Comparison of ENCODE assay signal across 18 cellular contexts in the genomic region with DNA sequence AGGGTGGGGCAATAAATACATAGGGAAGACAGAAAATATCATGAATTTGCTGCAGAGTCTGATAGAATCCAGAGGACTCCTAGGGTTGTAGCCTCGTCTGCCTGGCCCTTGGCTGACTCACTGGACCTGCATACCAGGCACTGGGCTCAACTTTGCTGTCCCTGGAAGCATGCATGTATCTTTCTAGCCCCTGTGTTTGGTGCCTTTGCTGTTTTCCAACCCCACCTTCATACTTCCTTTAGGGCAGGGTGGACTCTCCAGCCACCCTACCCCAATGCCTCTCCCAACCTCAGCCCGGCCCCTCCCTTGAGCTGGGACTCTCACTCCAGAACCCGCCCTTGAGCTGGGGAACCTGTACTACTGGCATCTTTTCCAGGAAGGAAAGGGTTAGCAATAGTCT. TPM values are rescaled to one million over a fixed set of nuclear protein-coding genes. Genes with fewer than 3 reads are reported as not detected.
DNase-seq lines count a peak whose midpoint lies in the region; ATAC-seq, FAIRE-seq and TF ChIP-seq lines count a peak whose summit lies in the region.
"Had no signal": no experiment of that assay in that cellular context is flagged by ENCODE, and none has a peak within 500 bp of the region (broad histone marks: within the 10 kb centered on the region; RNA-seq: fewer than 3 reads in every experiment).

No MANE protein-coding gene starts in this region.

- H3K14ac ChIP-seq in IMR-90 (replicated peaks; ENCODE audit: low read depth, low read length) (no peak overlapping the region), H1 (ENCODE audit: insufficient read length) (no peak overlapping the region)

- POLR2A ChIA-PET in IMR-90 (lab: Charles Lee; ENCODE audit: unreplicated experiment) (no interaction called here), H1 (lab: Charles Lee; ENCODE audit: partially characterized antibody) (interaction anchor here (1.2 to 7.3 kb wide), 6 partner anchors 9 to 128 kb away, joined by 4 to 37 read pairs (median 14); partner anchors contain the start of genes ARHGEF2, KHDC4, LAMTOR2 and UBQLN4)

- H3K79me1 ChIP-seq in IMR-90 (ENCODE audit: low read depth in 1 of 2, low read length in 2 of 2) (peaks cover 0 to 7% of the 10 kb centered on the region in 2 experiments; a peak in 2 of 4 replicates), H1 (ENCODE audit: low read depth, low read length) (no peaks in the 10 kb centered on the region)

- H3K18ac ChIP-seq in IMR-90 (ENCODE audit: low read depth, low read length), result no peak overlapping the region
- no peak overlapping the region for H3K18ac ChIP-seq in H1 (ENCODE audit: extremely low read depth, low read length)

- H2BK5ac ChIP-seq in IMR-90 (ENCODE audit: low read depth, low read length, poor library complexity, severe bottlenecking), result no peak overlapping the region
- H2BK5ac ChIP-seq in H1 (ENCODE audit: low read depth, low read length), result no peak overlapping the region

- peaks cover 6% of the 10 kb centered on the region for H3K23me2 ChIP-seq in H1 (ENCODE audit: low read depth, low read length)

- H4K20me1 ChIP-seq in IMR-90 (ENCODE audit: insufficient read depth, low read length) (no peaks in the 10 kb centered on the region), H1 (replicated peaks in 1 of 2; ENCODE audit: control insufficient read depth in 1 of 2, insufficient read depth in 2 of 2, low read length in 2 of 2) (peaks cover 3 to 9% of the 10 kb centered on the region in 2 experiments)

- H3K27me3 Mint-ChIP-seq in activated T-cell treated with anti-CD3 and anti-CD28 coated beads, Interleukin-2, amount 50 U/mL, for 4 hours (ENCODE audit: low read depth), result no peaks in the 10 kb centered on the region

- H2BK20ac ChIP-seq in IMR-90 (ENCODE audit: low read depth, low read length) (no peak overlapping the region), H1 (ENCODE audit: low read length) (0 out of 2 replicates have a peak overlapping the region, but pooled peaks have one; percentile 34)

- no peak overlapping the region for H2AK5ac ChIP-seq in IMR-90 (ENCODE audit: low read depth, low read length)
- no peak overlapping the region for H2AK5ac ChIP-seq in H1 (ENCODE audit: low read depth, low read length)

- dilution Hi-C loops in IMR-90 (cut with HindIII; ENCODE audit: low sequenced_read_pairs, unreplicated experiment), result no loop called here

- H3K79me2 ChIP-seq in H1 (ENCODE audit: control insufficient read depth in 1 of 2, insufficient read depth in 2 of 2, low read length in 2 of 2), result peaks cover 0 to 4% of the 10 kb centered on the region in 2 experiments; a peak in 1 of 4 replicates

- no TSS peak for BruUV-seq in IMR-90 (replicated peaks; lab: Mats Ljungman, UMichigan)

- H3K9me1 ChIP-seq in IMR-90 (ENCODE audit: insufficient read depth, low read length), result peaks cover 4% of the 10 kb centered on the region; the same call in 1 of the 2 replicates

- in situ Hi-C loops in IMR-90 (cut with MboI; ENCODE audit: low sequenced_read_pairs), result no loop called here

- H3K4me3 Mint-ChIP-seq in activated T-cell treated with anti-CD3 and anti-CD28 coated beads, Interleukin-2, amount 50 U/mL, for 4 hours, result no peak overlapping the region

- H3K36me3 Mint-ChIP-seq in activated T-cell treated with anti-CD3 and anti-CD28 coated beads, Interleukin-2, amount 50 U/mL, for 4 hours (ENCODE audit: insufficient read depth), result no peaks in the 10 kb centered on the region

- H3K9me3 ChIP-seq in IMR-90 (ENCODE audit: control insufficient read depth, insufficient read depth, low read length), result no peaks in the 10 kb centered on the region
- no peaks in the 10 kb centered on the region for H3K9me3 ChIP-seq in H1 (ENCODE audit: insufficient read depth in 2 of 2, low read depth in 1 of 2, low read length in 1 of 2)
- H3K9me3 ChIP-seq in mucosa of rectum (ENCODE audit: control insufficient read depth in 2 of 2, low read length in 2 of 2), result no peaks in the 10 kb centered on the region
- H3K9me3 ChIP-seq in testis, result no peaks in the 10 kb centered on the region
- H3K9me3 ChIP-seq: sigmoid colon had no signal

- TF ChIP-seq POLR2A in IMR-90 (IDR thresholded peaks at IDR 0.05; ENCODE audit: low read depth, low read length) (no peak), H1 (IDR thresholded peaks at IDR 0.05; ENCODE audit: control extremely low read depth in 1 of 2, low read depth in 2 of 2, low read length in 2 of 2) (no peak), testis (IDR thresholded peaks at IDR 0.05) (no peak)

- CTCF ChIA-PET in IMR-90 (lab: Yijun Ruan, JAX) (interaction anchor here (0.7 kb wide), 1 partner anchor 36 kb away, joined by 4 read pairs; no protein-coding TSS in a partner anchor), H1 (lab: Charles Lee; ENCODE audit: partially characterized antibody) (interaction anchor here (1.0 to 10.0 kb wide), 8 partner anchors 9 to 124 kb away, joined by 3 to 139 read pairs (median 10); partner anchors contain the start of genes LAMTOR2 and UBQLN4)

- H3K36me3 ChIP-seq in IMR-90 (ENCODE audit: control insufficient read depth, insufficient read depth, low read length) (peaks cover 5% of the 10 kb centered on the region), H1 (ENCODE audit: control insufficient read depth in 2 of 4, insufficient read depth in 4 of 4, low read length in 3 of 4) (peaks cover 0 to 7% (median 4%) of the 10 kb centered on the region in 4 experiments; a peak in 1 of 8 replicates), mucosa of rectum (ENCODE audit: control insufficient read depth in 2 of 2, insufficient read depth in 2 of 2, low read length in 2 of 2) (peaks cover 5 to 13% of the 10 kb centered on the region in 2 donors), testis (ENCODE audit: low read depth, missing control alignments) (no peaks in the 10 kb centered on the region)

- TF ChIP-seq EP300 in H1 (IDR thresholded peaks at IDR 0.05; ENCODE audit: borderline replicate concordance in 1 of 2, low read depth in 2 of 2, low read length in 2 of 2), result no peak

- H3K4me3 ChIP-seq in IMR-90 (ENCODE audit: insufficient read depth, low read depth, low read length) (no peak overlapping the region), H1 (ENCODE audit: extremely low read depth in 1 of 4, insufficient read depth in 2 of 4, low read depth in 3 of 4, low read length in 4 of 4) (peak overlapping the region in 3 of 4 experiments; percentile 11 to 62 (median 15); a peak in 4 of 8 replicates), mucosa of rectum (ENCODE audit: low read length in 2 of 2) (peak overlapping the region; percentile 84 to 85), testis (no peak overlapping the region)
- H3K4me3 ChIP-seq: sigmoid colon had no signal

- DNase-seq in AG08396 (ENCODE audit: low spot score) (peak; percentile 42), IMR-90 (peak; percentile 36), H1 (ENCODE audit: low read depth in 1 of 2, low spot score in 2 of 2) (no peak), testis (no peak), superior temporal gyrus (ENCODE audit: extremely low spot score) (no peak)
- DNase-seq in stimulated activated CD4-positive, alpha-beta T cell treated with anti-CD3 and anti-CD28 coated beads, Interleukin-4, amount 100 ng/mL, for 1 hour, result no peak
- no peak for DNase-seq in activated T-cell treated with anti-CD3 and anti-CD28 coated beads, Interleukin-2, amount 50 U/mL, for 4 hours
- DNase-seq: effector CD4-positive, alpha-beta T cell; foreskin melanocyte; HCEC 1CT; NCI-H2081; SHP77; sigmoid colon; stimulated activated naive CD8-positive, alpha-beta T cell treated with anti-CD3 and anti-CD28 coated beads, Interleukin-15, Interleukin-2, amounts not matched to agents 100 U/mL and 50 U/mL, for 24 hours had no signal

- H3K23ac ChIP-seq in IMR-90 (ENCODE audit: low read depth, low read length) (no peak overlapping the region), H1 (ENCODE audit: insufficient read length) (no peak overlapping the region)

- H2AFZ ChIP-seq in IMR-90 (replicated peaks; ENCODE audit: low read length, poor library complexity) (peak overlapping the region; percentile 41), H1 (ENCODE audit: low read length) (no peak overlapping the region)

- H3K4me1 ChIP-seq in IMR-90 (ENCODE audit: control insufficient read depth, insufficient read depth, low read length), result peaks cover 5% of the 10 kb centered on the region
- peaks cover 0 to 22% (median 11%) of the 10 kb centered on the region in 4 experiments; a peak in 6 of 7 replicates for H3K4me1 ChIP-seq in H1 (replicated peaks in 1 of 4; ENCODE audit: control insufficient read depth in 3 of 4, insufficient read depth in 4 of 4, low read length in 3 of 4)
- peaks cover 2 to 9% of the 10 kb centered on the region in 2 donors for H3K4me1 ChIP-seq in mucosa of rectum (ENCODE audit: control insufficient read depth in 2 of 2, insufficient read depth in 2 of 2, low read length in 2 of 2)
- no peaks in the 10 kb centered on the region for H3K4me1 ChIP-seq in testis
- H3K4me1 ChIP-seq: sigmoid colon had no signal

- WGBS in IMR-90 (ENCODE audit: extremely low coverage in 2 of 2, insufficient read length in 1 of 2), 2 experiments, result 38% methylated on average over 1 of the region's 3 CpGs; no CpG with 5 or more reads in 1 of the 2 experiments
- WGBS in H1 (ENCODE audit: extremely low coverage in 1 of 2, insufficient coverage in 1 of 2, insufficient read length in 1 of 2, insufficient replicate concordance in 2 of 2, low coverage in 1 of 2, low lambda C conversion rate in 2 of 2, missing lambda C conversion rate in 1 of 2), 2 experiments, result 68% methylated on average over 3 of the region's 3 CpGs; no CpG with 5 or more reads in 1 of the 2 experiments
- 87 to 97% methylated on average over 3 of the region's 3 CpGs for WGBS in testis, 2 donors

- H3K4ac ChIP-seq in IMR-90 (ENCODE audit: low read depth, low read length) (no peak overlapping the region), H1 (replicated peaks; ENCODE audit: insufficient read length, low read depth, low read length) (no peak overlapping the region)

- H4K5ac ChIP-seq in IMR-90 (ENCODE audit: low read depth, low read length), result no peak overlapping the region
- no peak overlapping the region for H4K5ac ChIP-seq in H1 (ENCODE audit: insufficient read length, low read depth, low read length)

- H3K4me2 ChIP-seq in IMR-90 (ENCODE audit: low read depth, low read length) (no peak overlapping the region), H1 (ENCODE audit: insufficient read depth in 1 of 2, low read depth in 2 of 2, low read length in 2 of 2) (peak overlapping the region; percentile 76 to 88)

- no peak overlapping the region for H2AK9ac ChIP-seq in IMR-90 (replicated peaks; ENCODE audit: low read depth, low read length, poor library complexity)

- no peak for TF ChIP-seq CTCF in IMR-90 (conservative IDR thresholded peaks at IDR 0.05; ENCODE audit: low read depth, low read length)
- no peak for TF ChIP-seq CTCF in H1 (IDR thresholded peaks at IDR 0.05; ENCODE audit: control extremely low read depth in 1 of 3, insufficient read depth in 1 of 3, low read depth in 1 of 3, low read length in 3 of 3)
- TF ChIP-seq CTCF in testis (IDR thresholded peaks at IDR 0.05), result no peak

- no peak overlapping the region for H2BK120ac ChIP-seq in IMR-90 (ENCODE audit: low read depth, low read length)
- H2BK120ac ChIP-seq in H1 (replicated peaks; ENCODE audit: low read depth, low read length), result no peak overlapping the region

- H2BK15ac ChIP-seq in IMR-90 (ENCODE audit: low read depth, low read length) (no peak overlapping the region), H1 (ENCODE audit: low read length) (no peak overlapping the region)

- TF ChIP-seq RAD21 in IMR-90 (IDR thresholded peaks at IDR 0.05; ENCODE audit: low read length) (no peak), H1 (IDR thresholded peaks at IDR 0.05 in 1 of 2, conservative IDR thresholded peaks at IDR 0.05 in 1 of 2; ENCODE audit: low read depth in 2 of 2, low read length in 2 of 2) (no peak)

- H3K9me3 Mint-ChIP-seq in activated T-cell treated with anti-CD3 and anti-CD28 coated beads, Interleukin-2, amount 50 U/mL, for 4 hours, result no peaks in the 10 kb centered on the region
- H3K9me3 Mint-ChIP-seq: activated T-helper 2 cell treated with anti-CD3 and anti-CD28 coated beads, Interferon-gamma antibody, Interleukin-2, Interleukin-4, amounts not matched to agents 10 μg/mL and 5 μg/mL and 100 μg/mL, durations not matched to agents 14 hours and 24 hours and 36 hours; nephron had no signal

- H3K4me1 Mint-ChIP-seq in activated T-cell treated with anti-CD3 and anti-CD28 coated beads, Interleukin-2, amount 50 U/mL, for 4 hours (ENCODE audit: low read depth), result peaks cover 9% of the 10 kb centered on the region

- no peaks in the 10 kb centered on the region for H3K27me3 ChIP-seq in IMR-90 (ENCODE audit: control insufficient read depth, insufficient read depth, low read length)
- H3K27me3 ChIP-seq in H1 (replicated peaks in 1 of 4; ENCODE audit: control insufficient read depth in 3 of 4, extremely low read depth in 1 of 4, insufficient read depth in 3 of 4, low read length in 3 of 4), result no peaks in the 10 kb centered on the region
- H3K27me3 ChIP-seq in mucosa of rectum (ENCODE audit: control insufficient read depth in 2 of 2, insufficient read depth in 2 of 2, low read length in 2 of 2), result no peaks in the 10 kb centered on the region
- no peaks in the 10 kb centered on the region for H3K27me3 ChIP-seq in testis
- H3K27me3 ChIP-seq: sigmoid colon had no signal

- H3K27ac ChIP-seq in IMR-90 (ENCODE audit: insufficient read depth, low read length), result no peak overlapping the region
- H3K27ac ChIP-seq in H1 (ENCODE audit: low read depth, low read length), result no peak overlapping the region
- H3K27ac ChIP-seq in mucosa of rectum (ENCODE audit: low read depth in 2 of 2, low read length in 2 of 2), result peak overlapping the region; percentile 82 to 95
- no peak overlapping the region for H3K27ac ChIP-seq in testis
- H3K27ac ChIP-seq: sigmoid colon had no signal

- no peak overlapping the region for H2BK12ac ChIP-seq in H1 (ENCODE audit: low read depth, low read length)

- intact Hi-C loops in IMR-90 (cut with micrococcal nuclease), result no loop called here
- intact Hi-C loops in testis (cut with DNase I; ENCODE audit: low total_unique reads), result no loop called here

- ATAC-seq in IMR-90 (ENCODE audit: low read depth), result peak; percentile 75
- ATAC-seq in activated T-cell treated with anti-CD3 and anti-CD28 coated beads, Interleukin-2, amount 50 U/mL, for 4 hours, result no peak
- ATAC-seq: stimulated activated naive CD8-positive, alpha-beta T cell treated with anti-CD3 and anti-CD28 coated beads, Interleukin-15, Interleukin-2, amounts not matched to agents 100 U/mL and 50 U/mL, for 24 hours had no signal

- no peak overlapping the region for H4K8ac ChIP-seq in IMR-90 (ENCODE audit: low read depth in 2 of 2, low read length in 2 of 2)
- no peak overlapping the region for H4K8ac ChIP-seq in H1 (ENCODE audit: extremely low read depth, insufficient read depth, low read length)

- FAIRE-seq in H1 (lab: Jason Lieb, UNC), result no peak
- FAIRE-seq: astrocyte had no signal

- H3K56ac ChIP-seq in IMR-90 (ENCODE audit: extremely low read depth, insufficient read depth, low read length) (no peak overlapping the region), H1 (replicated peaks; ENCODE audit: insufficient read length, low read depth, low read length) (no peak overlapping the region)

- H3K9ac ChIP-seq in IMR-90 (ENCODE audit: low read depth, low read length), result no peak overlapping the region
- H3K9ac ChIP-seq in H1 (replicated peaks in 1 of 4; ENCODE audit: extremely low read depth in 1 of 4, low read depth in 3 of 4, low read length in 3 of 4), result no peak overlapping the region
- H3K9ac ChIP-seq in mucosa of rectum (ENCODE audit: low read depth in 1 of 2, low read length in 2 of 2), result peak overlapping the region; percentile 54 to 94

- H4K91ac ChIP-seq in IMR-90 (ENCODE audit: insufficient read depth, low read depth, low read length), result no peak overlapping the region
- no peak overlapping the region for H4K91ac ChIP-seq in H1 (replicated peaks; ENCODE audit: insufficient read length, low read length)

RNA-seq across cellular contexts. Expression of gene RAB25, which starts 1.2 kb away (rescaled TPM):
- total RNA-seq in IMR-90 (2012; rRNA removed) (not detected in 2 replicates), testis (1 to 10 TPM; 1.2 to 2.0 TPM)
- polyA plus RNA-seq in IMR-90 (2012; rRNA removed) (not detected in 2 replicates), H1 (2011; rRNA removed) (98.2 and 117 TPM in 2 replicates), testis (ENCODE audit: insufficient read depth, low read depth, low replicate concordance) (2.1 TPM)
- polyA plus RNA-seq in IMR-90 (2012; cell fraction: cytosol; rRNA removed), result 0.03 TPM in 1 of 2 replicates, not detected in the other
- 0.29 TPM in 1 of 2 replicates, not detected in the other for polyA plus RNA-seq in IMR-90 (2012; cell fraction: nucleus; rRNA removed; ENCODE audit: low replicate concordance)
- total RNA-seq in H1 (2021; fragmentation: NEBNext Ultra II Directional; extraction: Animal tissue kit (Norgen Biotek cat#: 25700)), result 34.8 and 38.5 TPM in 2 replicates
- 110 TPM for polyA plus RNA-seq in H1 (2011; cell fraction: cytosol; rRNA removed)
- 61.3 TPM for polyA plus RNA-seq in H1 (2011; cell fraction: nucleus; rRNA removed)
- polyA plus RNA-seq in H1 (2012, experiment 1 of 2), result 66.9 to 78.3 TPM (median 74.1 TPM) in 4 replicates
- polyA plus RNA-seq in H1 (2012, experiment 2 of 2), result 91.5 TPM
- polyA plus RNA-seq in H1 (2013, experiment 1 of 2), result 48.0 TPM
- 50.7 TPM for polyA plus RNA-seq in H1 (2013, experiment 2 of 2)
- 50.6 and 52.5 TPM in 2 replicates for polyA minus RNA-seq in H1 (2011; rRNA and poly(A)+ RNA removed)
- 24.8 TPM for polyA minus RNA-seq in H1 (2011; cell fraction: cytosol; rRNA and poly(A)+ RNA removed)
- polyA minus RNA-seq in H1 (2011; cell fraction: nucleus; rRNA and poly(A)+ RNA removed), result 19.2 TPM
- total RNA-seq in activated T-cell treated with anti-CD3 and anti-CD28 coated beads, Interleukin-2, amount 50 U/mL, for 4 hours, result under 1 TPM; 0.61 to 0.79 (median 0.63) TPM
- total RNA-seq: sigmoid colon had no signal

RNA-seq across cellular contexts. Expression of gene LAMTOR2, which starts 7.6 kb away (rescaled TPM):
- total RNA-seq in IMR-90 (2012; rRNA removed), result 45.8 and 50.0 TPM in 2 replicates
- 89.0 and 106 TPM in 2 replicates for polyA plus RNA-seq in IMR-90 (2012; rRNA removed)
- 132 and 144 TPM in 2 replicates for polyA plus RNA-seq in IMR-90 (2012; cell fraction: cytosol; rRNA removed)
- polyA plus RNA-seq in IMR-90 (2012; cell fraction: nucleus; rRNA removed; ENCODE audit: low replicate concordance), result 24.2 and 31.7 TPM in 2 replicates
- total RNA-seq in H1 (2021; fragmentation: NEBNext Ultra II Directional; extraction: Animal tissue kit (Norgen Biotek cat#: 25700)), result 50.5 and 54.7 TPM in 2 replicates
- 122 and 131 TPM in 2 replicates for polyA plus RNA-seq in H1 (2011; rRNA removed)
- 109 TPM for polyA plus RNA-seq in H1 (2011; cell fraction: cytosol; rRNA removed)
- polyA plus RNA-seq in H1 (2011; cell fraction: nucleus; rRNA removed), result 74.9 TPM
- 77.2 to 105 TPM (median 92.7 TPM) in 4 replicates for polyA plus RNA-seq in H1 (2012, experiment 1 of 2)
- 70.5 TPM for polyA plus RNA-seq in H1 (2012, experiment 2 of 2)
- polyA plus RNA-seq in H1 (2013, experiment 1 of 2), result 63.5 TPM
- polyA plus RNA-seq in H1 (2013, experiment 2 of 2), result 69.2 TPM
- 18.2 and 23.3 TPM in 2 replicates for polyA minus RNA-seq in H1 (2011; rRNA and poly(A)+ RNA removed)
- 14.1 TPM for polyA minus RNA-seq in H1 (2011; cell fraction: cytosol; rRNA and poly(A)+ RNA removed)
- polyA minus RNA-seq in H1 (2011; cell fraction: nucleus; rRNA and poly(A)+ RNA removed), result 22.4 TPM
- total RNA-seq in testis, result 10 to 100 TPM; 47.6 to 50.4 TPM
- polyA plus RNA-seq in testis (ENCODE audit: insufficient read depth, low read depth, low replicate concordance), result 55.5 TPM
- total RNA-seq in activated T-cell treated with anti-CD3 and anti-CD28 coated beads, Interleukin-2, amount 50 U/mL, for 4 hours, result 10 to 100 TPM; 56.6 to 62.3 (median 59.2) TPM

RNA-seq across cellular contexts. Expression of gene UBQLN4, which starts 8.6 kb away (rescaled TPM):
- 8.8 and 9.7 TPM in 2 replicates for total RNA-seq in IMR-90 (2012; rRNA removed)
- 21.6 and 24.0 TPM in 2 replicates for polyA plus RNA-seq in IMR-90 (2012; rRNA removed)
- polyA plus RNA-seq in IMR-90 (2012; cell fraction: cytosol; rRNA removed), result 11.7 and 17.0 TPM in 2 replicates
- 40.7 and 41.8 TPM in 2 replicates for polyA plus RNA-seq in IMR-90 (2012; cell fraction: nucleus; rRNA removed; ENCODE audit: low replicate concordance)
- 37.7 and 39.8 TPM in 2 replicates for total RNA-seq in H1 (2021; fragmentation: NEBNext Ultra II Directional; extraction: Animal tissue kit (Norgen Biotek cat#: 25700))
- 47.8 and 52.0 TPM in 2 replicates for polyA plus RNA-seq in H1 (2011; rRNA removed)
- 40.8 TPM for polyA plus RNA-seq in H1 (2011; cell fraction: cytosol; rRNA removed)
- 76.1 TPM for polyA plus RNA-seq in H1 (2011; cell fraction: nucleus; rRNA removed)
- polyA plus RNA-seq in H1 (2012, experiment 1 of 2), result 42.4 to 49.0 TPM (median 44.7 TPM) in 4 replicates
- 40.6 TPM for polyA plus RNA-seq in H1 (2012, experiment 2 of 2)
- polyA plus RNA-seq in H1 (2013, experiment 1 of 2), result 26.1 TPM
- 26.7 TPM for polyA plus RNA-seq in H1 (2013, experiment 2 of 2)
- 48.9 and 53.6 TPM in 2 replicates for polyA minus RNA-seq in H1 (2011; rRNA and poly(A)+ RNA removed)
- polyA minus RNA-seq in H1 (2011; cell fraction: cytosol; rRNA and poly(A)+ RNA removed), result 31.0 TPM
- polyA minus RNA-seq in H1 (2011; cell fraction: nucleus; rRNA and poly(A)+ RNA removed), result 29.2 TPM
- total RNA-seq in testis, result 10 to 100 TPM; 41.0 to 42.7 TPM
- 34.4 TPM for polyA plus RNA-seq in testis (ENCODE audit: insufficient read depth, low read depth, low replicate concordance)
- 10 to 100 TPM; 52.9 to 57.3 (median 53.7) TPM for total RNA-seq in activated T-cell treated with anti-CD3 and anti-CD28 coated beads, Interleukin-2, amount 50 U/mL, for 4 hours

RNA-seq across cellular contexts. Expression of gene MEX3A, which starts 20.1 kb away (rescaled TPM):
- 2.3 and 2.5 TPM in 2 replicates for total RNA-seq in IMR-90 (2012; rRNA removed)
- polyA plus RNA-seq in IMR-90 (2012; rRNA removed), result 9.0 and 11.6 TPM in 2 replicates
- polyA plus RNA-seq in IMR-90 (2012; cell fraction: cytosol; rRNA removed), result 4.0 and 8.8 TPM in 2 replicates
- 14.6 and 16.6 TPM in 2 replicates for polyA plus RNA-seq in IMR-90 (2012; cell fraction: nucleus; rRNA removed; ENCODE audit: low replicate concordance)
- 52.4 and 54.7 TPM in 2 replicates for total RNA-seq in H1 (2021; fragmentation: NEBNext Ultra II Directional; extraction: Animal tissue kit (Norgen Biotek cat#: 25700))
- 34.1 and 43.5 TPM in 2 replicates for polyA plus RNA-seq in H1 (2011; rRNA removed)
- 30.7 TPM for polyA plus RNA-seq in H1 (2011; cell fraction: cytosol; rRNA removed)
- 122 TPM for polyA plus RNA-seq in H1 (2011; cell fraction: nucleus; rRNA removed)
- 42.2 to 51.4 TPM (median 46.7 TPM) in 4 replicates for polyA plus RNA-seq in H1 (2012, experiment 1 of 2)
- polyA plus RNA-seq in H1 (2012, experiment 2 of 2), result 37.7 TPM
- 50.4 TPM for polyA plus RNA-seq in H1 (2013, experiment 1 of 2)
- polyA plus RNA-seq in H1 (2013, experiment 2 of 2), result 45.1 TPM
- 43.0 and 47.3 TPM in 2 replicates for polyA minus RNA-seq in H1 (2011; rRNA and poly(A)+ RNA removed)
- polyA minus RNA-seq in H1 (2011; cell fraction: cytosol; rRNA and poly(A)+ RNA removed), result 55.2 TPM
- 107 TPM for polyA minus RNA-seq in H1 (2011; cell fraction: nucleus; rRNA and poly(A)+ RNA removed)
- total RNA-seq in testis, result 1 to 10 TPM; 2.4 to 3.0 TPM
- polyA plus RNA-seq in testis (ENCODE audit: insufficient read depth, low read depth, low replicate concordance), result 0.87 TPM
- under 1 TPM; 0.50 to 0.66 (median 0.57) TPM for total RNA-seq in activated T-cell treated with anti-CD3 and anti-CD28 coated beads, Interleukin-2, amount 50 U/mL, for 4 hours

RNA-seq across cellular contexts. Expression of gene SSR2, which starts 41.4 kb away (rescaled TPM):
- total RNA-seq in IMR-90 (2012; rRNA removed), result 553 and 927 TPM in 2 replicates
- polyA plus RNA-seq in IMR-90 (2012; rRNA removed), result 952 and 1,264 TPM in 2 replicates
- polyA plus RNA-seq in IMR-90 (2012; cell fraction: cytosol; rRNA removed), result 935 and 1,213 TPM in 2 replicates
- 229 and 499 TPM in 2 replicates for polyA plus RNA-seq in IMR-90 (2012; cell fraction: nucleus; rRNA removed; ENCODE audit: low replicate concordance)
- total RNA-seq in H1 (2021; fragmentation: NEBNext Ultra II Directional; extraction: Animal tissue kit (Norgen Biotek cat#: 25700)), result 190 and 196 TPM in 2 replicates
- polyA plus RNA-seq in H1 (2011; rRNA removed), result 411 and 648 TPM in 2 replicates
- polyA plus RNA-seq in H1 (2011; cell fraction: cytosol; rRNA removed), result 513 TPM
- 240 TPM for polyA plus RNA-seq in H1 (2011; cell fraction: nucleus; rRNA removed)
- 232 to 248 TPM (median 244 TPM) in 4 replicates for polyA plus RNA-seq in H1 (2012, experiment 1 of 2)
- polyA plus RNA-seq in H1 (2012, experiment 2 of 2), result 448 TPM
- 408 TPM for polyA plus RNA-seq in H1 (2013, experiment 1 of 2)
- 481 TPM for polyA plus RNA-seq in H1 (2013, experiment 2 of 2)
- polyA minus RNA-seq in H1 (2011; rRNA and poly(A)+ RNA removed), result 282 and 428 TPM in 2 replicates
- 95.5 TPM for polyA minus RNA-seq in H1 (2011; cell fraction: cytosol; rRNA and poly(A)+ RNA removed)
- polyA minus RNA-seq in H1 (2011; cell fraction: nucleus; rRNA and poly(A)+ RNA removed), result 85.3 TPM
- total RNA-seq in testis, result 100 to 1,000 TPM; 170 to 216 TPM
- 289 TPM for polyA plus RNA-seq in testis (ENCODE audit: insufficient read depth, low read depth, low replicate concordance)
- total RNA-seq in activated T-cell treated with anti-CD3 and anti-CD28 coated beads, Interleukin-2, amount 50 U/mL, for 4 hours, result 100 to 1,000 TPM; 167 to 183 (median 173) TPM

Comparison
In these comparisons a context has a peak if more than half of its experiments do, and no peak if none do; other contexts are left out.
1. DNase-seq: peak in AG08396 (single experiment) and IMR-90 (single experiment); none in H1 (0 of 2), testis (single experiment), superior temporal gyrus (single experiment), stimulated activated CD4-positive, alpha-beta T cell treated with anti-CD3 and anti-CD28 coated beads, Interleukin-4, amount 100 ng/mL, for 1 hour (single experiment) and activated T-cell treated with anti-CD3 and anti-CD28 coated beads, Interleukin-2, amount 50 U/mL, for 4 hours (single experiment).
2. H3K27ac ChIP-seq: peak in mucosa of rectum (2 of 2); none in IMR-90 (single experiment), H1 (single experiment) and testis (0 of 2).
3. H3K4me3 ChIP-seq: peak in H1 (3 of 4) and mucosa of rectum (2 of 2); none in IMR-90 (single experiment) and testis (0 of 2).
4. H3K9ac ChIP-seq: peak in mucosa of rectum (2 of 2); none in IMR-90 (single experiment) and H1 (0 of 4).
5. RNA of gene RAB25, which starts 1.2 kb away (total RNA-seq): 34.8 to 38.5 TPM in H1; 1.2 to 2.0 TPM in testis, 0.61 to 0.79 TPM in activated T-cell treated with anti-CD3 and anti-CD28 coated beads, Interleukin-2, amount 50 U/mL, for 4 hours and not detected in IMR-90; every median in the first group is over 10 times any median in the second.